ENCODE assay signal across 23 cellular contexts in genomic region chr21:35792569-35792968, GRCh38.
"Had no signal": no experiment of that assay in that cellular context is flagged by ENCODE, and none has a peak within 500 bp of the region (broad histone marks: within the 10 kb centered on the region; RNA-seq: fewer than 3 reads in every experiment).

No MANE protein-coding gene starts in this region.

- H3K27ac ChIP-seq: colonic mucosa, dorsolateral prefrontal cortex, gastroesophageal sphincter, heart left ventricle, lower lobe of right lung, thyroid gland had no signal

- ATAC-seq: activated CD4-positive, alpha-beta T cell treated with anti-CD3 and anti-CD28 coated beads for 36 hours; effector memory CD8-positive, alpha-beta T cell; esophagus mucosa; gastroesophageal sphincter; heart left ventricle; left lobe of liver; lower lobe of right lung; naive thymus-derived CD4-positive, alpha-beta T cell; stimulated activated naive CD8-positive, alpha-beta T cell treated with anti-CD3 and anti-CD28 coated beads, Interleukin-15, Interleukin-2, amounts not matched to agents 100 U/mL and 50 U/mL, for 24 hours; T-helper 17 cell had no signal

- H3K36me3 ChIP-seq: colonic mucosa, gastroesophageal sphincter, heart left ventricle, lower lobe of right lung, thyroid gland had no signal

- DNase-seq: activated B cell treated with CpG ODN at 0.5 μM for 24 hours; activated CD4-positive, alpha-beta T cell treated with anti-CD3 and anti-CD28 coated beads for 36 hours; activated CD4-positive, alpha-beta T cell treated with anti-CD3 and anti-CD28 coated beads, Interleukin-2, amount 50 U/mL, for 4 hours; activated CD8-positive, alpha-beta memory T cell treated with anti-CD3 and anti-CD28 coated beads for 24 hours; activated CD8-positive, alpha-beta memory T cell treated with anti-CD3 and anti-CD28 coated beads, Interleukin-2, amount 50 U/mL, for 4 hours; activated naive CD4-positive, alpha-beta T cell; activated T-cell treated with anti-CD3 and anti-CD28 coated beads, Interleukin-2, amount 50 U/mL, for 24 hours; amygdala; colonic mucosa; dorsolateral prefrontal cortex; effector memory CD8-positive, alpha-beta T cell; heart left ventricle; kidney; lower lobe of right lung; naive thymus-derived CD4-positive, alpha-beta T cell; stimulated activated CD4-positive, alpha-beta T cell treated with anti-CD3 and anti-CD28 coated beads, Interleukin-4, amount 100 ng/mL, for 4 hours; stimulated activated naive CD8-positive, alpha-beta T cell treated with anti-CD3 and anti-CD28 coated beads, Interleukin-15, Interleukin-2, amounts not matched to agents 100 U/mL and 50 U/mL, for 24 hours; substantia nigra; T-helper 17 cell; thyroid gland had no signal

- H3K27me3 ChIP-seq: colonic mucosa, gastroesophageal sphincter, heart left ventricle, thyroid gland had no signal

- H3K4me3 ChIP-seq: colonic mucosa, dorsolateral prefrontal cortex, gastroesophageal sphincter, heart left ventricle, lower lobe of right lung, thyroid gland had no signal

- H3K4me1 ChIP-seq: lower lobe of right lung had no signal

- H3K9me3 ChIP-seq: colonic mucosa, gastroesophageal sphincter, lower lobe of right lung, thyroid gland had no signal
